In the genomic region with DNA sequence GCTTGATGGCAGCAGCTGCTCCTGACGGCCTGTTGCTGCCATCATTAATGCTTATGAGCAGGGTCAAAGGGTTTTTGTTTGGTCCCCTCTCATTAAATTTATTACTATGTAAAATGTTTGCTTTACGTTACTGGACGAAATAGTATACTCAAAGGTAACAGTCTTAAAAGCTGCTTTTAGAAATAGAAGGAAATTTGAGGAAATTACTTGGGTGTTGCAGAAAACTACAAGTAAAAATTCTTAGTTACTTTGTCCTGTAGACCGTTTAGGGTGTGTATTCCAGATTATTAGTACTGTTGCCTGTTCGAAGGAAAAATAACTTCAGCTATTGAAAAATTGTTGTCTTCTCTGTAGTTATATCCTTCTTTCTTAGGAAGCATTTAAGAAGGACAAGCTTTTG, we compare ENCODE assay signal across 18 cellular contexts. TPM values are rescaled to one million over a fixed set of nuclear protein-coding genes. Genes with fewer than 3 reads are reported as not detected.
DNase-seq lines count a peak whose midpoint lies in the region; TF ChIP-seq lines count a peak whose summit lies in the region.
"Had no signal": no experiment of that assay in that cellular context is flagged by ENCODE, and none has a peak within 500 bp of the region (broad histone marks: within the 10 kb centered on the region; RNA-seq: fewer than 3 reads in every experiment).

No MANE protein-coding gene starts in this region.

- H3K27me3 Mint-ChIP-seq in endothelial cell (ENCODE audit: unreplicated experiment): no peaks in the 10 kb centered on the region
- no peaks in the 10 kb centered on the region for H3K27me3 Mint-ChIP-seq in progenitor cell of endocrine pancreas
- H3K27me3 Mint-ChIP-seq: CD4-positive, alpha-beta memory T cell; CD4-positive, CD25-positive, alpha-beta regulatory T cell; CD8-positive, alpha-beta memory T cell had no signal

- H3K79me1 ChIP-seq in neuronal stem cell (ENCODE audit: low read depth, low read length): peaks cover 3% of the 10 kb centered on the region

- no peak overlapping the region for H2BK120ac ChIP-seq in neuronal stem cell (ENCODE audit: low read depth, low read length)

- H3K27ac Mint-ChIP-seq in endothelial cell (ENCODE audit: unreplicated experiment): no peak overlapping the region
- peak overlapping the region; percentile 34 for H3K27ac Mint-ChIP-seq in progenitor cell of endocrine pancreas
- H3K27ac Mint-ChIP-seq: CD4-positive, alpha-beta memory T cell; CD4-positive, CD25-positive, alpha-beta regulatory T cell; CD8-positive, alpha-beta memory T cell had no signal

- H2BK15ac ChIP-seq in neuronal stem cell (ENCODE audit: low read length): no peak overlapping the region

- H3K4ac ChIP-seq in neuronal stem cell (ENCODE audit: low read length): no peak overlapping the region

- no peak overlapping the region for H2BK12ac ChIP-seq in neuronal stem cell (ENCODE audit: low read length)

- DNase-seq in endothelial cell (ENCODE audit: low spot score) (no peak), neuronal stem cell (ENCODE audit: low spot score) (no peak), progenitor cell of endocrine pancreas (ENCODE audit: low spot score, unreplicated experiment) (no peak), NCI-H1436 treated with DMSO at 0.1 percent for 48 hours (lab: John Stamatoyannopoulos, UW) (no peak), RKO (ENCODE audit: low spot score) (no peak)
- DNase-seq in activated CD4-positive, alpha-beta T cell treated with anti-CD3 and anti-CD28 coated beads, Interleukin-2, amount 50 U/mL, for 1 hour: no peak
- DNase-seq: 8988T; ACHN; BE2C; C1 segment of cervical spinal cord; CD4-positive, alpha-beta memory T cell; CD4-positive, CD25-positive, alpha-beta regulatory T cell; CD8-positive, alpha-beta memory T cell; COR-L47; DMS79 treated with DMSO at 0.1 percent for 48 hours; GF-D8 had no signal

- H3K9me3 Mint-ChIP-seq in endothelial cell (ENCODE audit: unreplicated experiment) (no peaks in the 10 kb centered on the region), progenitor cell of endocrine pancreas (ENCODE audit: low read depth) (peaks cover 7% of the 10 kb centered on the region)
- H3K9me3 Mint-ChIP-seq: CD14-positive monocyte; CD8-positive, alpha-beta memory T cell had no signal

- no peak overlapping the region for H3K27ac ChIP-seq in neuronal stem cell (replicated peaks; ENCODE audit: low read length)
- H3K27ac ChIP-seq: BLaER1 had no signal

- peaks cover 0 to 4% of the 10 kb centered on the region in 2 donors for H3K9me3 ChIP-seq in neuronal stem cell (replicated peaks in 1 of 2; ENCODE audit: control insufficient read depth in 2 of 2, insufficient read depth in 1 of 2, low read depth in 1 of 2, low read length in 2 of 2)
- H3K9me3 ChIP-seq: BE2C, BLaER1 had no signal

- H2AFZ ChIP-seq in neuronal stem cell (ENCODE audit: low read length): no peak overlapping the region

- no peak overlapping the region for H3K4me2 ChIP-seq in neuronal stem cell (ENCODE audit: insufficient read depth, low read length, poor library complexity, severe bottlenecking)
- H3K4me2 ChIP-seq: BLaER1 had no signal

- no peak overlapping the region for H3K14ac ChIP-seq in neuronal stem cell (ENCODE audit: low read length)

- no peaks in the 10 kb centered on the region for H3K4me1 ChIP-seq in neuronal stem cell (ENCODE audit: control insufficient read depth in 2 of 2, insufficient read depth in 1 of 2, low read depth in 1 of 2, low read length in 2 of 2)
- H3K4me1 ChIP-seq: BE2C, BLaER1 had no signal

- peak overlapping the region; percentile 52 for H3K23ac ChIP-seq in neuronal stem cell (ENCODE audit: low read depth, low read length, poor library complexity)

- WGBS in neuronal stem cell (ENCODE audit: extremely low coverage in 2 of 2, insufficient read length in 2 of 2, insufficient replicate concordance in 1 of 2), 2 donors: no CpG with 5 or more reads among the region's 5 CpGs

- H3K36me3 ChIP-seq in neuronal stem cell (replicated peaks in 1 of 2; ENCODE audit: control insufficient read depth in 2 of 2, insufficient read depth in 2 of 2, low read length in 2 of 2): peaks cover 16 to 97% of the 10 kb centered on the region in 2 donors

- no peak for TF ChIP-seq CTCF in endothelial cell (IDR thresholded peaks at IDR 0.05; ENCODE audit: unreplicated experiment)
- no peak for TF ChIP-seq CTCF in progenitor cell of endocrine pancreas (IDR thresholded peaks at IDR 0.05; ENCODE audit: unreplicated experiment)

- H3K27me3 ChIP-seq in neuronal stem cell (ENCODE audit: control insufficient read depth in 3 of 3, insufficient read depth in 3 of 3, low read depth in 1 of 3, low read length in 3 of 3): no peaks in the 10 kb centered on the region
- H3K27me3 ChIP-seq: BE2C, BLaER1 had no signal

- H3K18ac ChIP-seq in neuronal stem cell (ENCODE audit: low read length): peak overlapping the region; percentile 44

- H2AK5ac ChIP-seq in neuronal stem cell (ENCODE audit: low read depth, low read length): no peak overlapping the region

- peaks cover 31% of the 10 kb centered on the region for H3K36me3 Mint-ChIP-seq in endothelial cell (ENCODE audit: low read depth, unreplicated experiment)
- H3K36me3 Mint-ChIP-seq in progenitor cell of endocrine pancreas (ENCODE audit: insufficient read depth): peaks cover 33% of the 10 kb centered on the region

- no peak overlapping the region for H3K4me3 ChIP-seq in neuronal stem cell (ENCODE audit: low read length in 2 of 2)
- H3K4me3 ChIP-seq: BLaER1 had no signal

- peak overlapping the region; percentile 52 for H4K8ac ChIP-seq in neuronal stem cell (ENCODE audit: low read depth, low read length)

- no peaks in the 10 kb centered on the region for H3K4me1 Mint-ChIP-seq in endothelial cell (ENCODE audit: unreplicated experiment)
- no peaks in the 10 kb centered on the region for H3K4me1 Mint-ChIP-seq in progenitor cell of endocrine pancreas (ENCODE audit: low read depth)
- H3K4me1 Mint-ChIP-seq: CD14-positive monocyte; CD4-positive, alpha-beta memory T cell had no signal

- H3K4me3 Mint-ChIP-seq in endothelial cell (ENCODE audit: unreplicated experiment): peak overlapping the region; percentile 42
- H3K4me3 Mint-ChIP-seq in progenitor cell of endocrine pancreas (ENCODE audit: low read depth): no peak overlapping the region
- H3K4me3 Mint-ChIP-seq: CD14-positive monocyte; CD4-positive, alpha-beta memory T cell; CD4-positive, CD25-positive, alpha-beta regulatory T cell; CD8-positive, alpha-beta memory T cell had no signal

- H2BK5ac ChIP-seq in neuronal stem cell (ENCODE audit: low read length): no peak overlapping the region

- no peak overlapping the region for H4K91ac ChIP-seq in neuronal stem cell (ENCODE audit: low read depth, low read length, poor library complexity)

- H3K9ac ChIP-seq in neuronal stem cell (ENCODE audit: low read depth, low read length, poor library complexity): no peak overlapping the region
- H3K9ac ChIP-seq: BLaER1 had no signal

RNA-seq across cellular contexts. Expression of a gene that starts 27.8 kb away (rescaled TPM):
- total RNA-seq in endothelial cell (ENCODE audit: unreplicated experiment): 100 TPM
- 72.6 TPM for polyA plus RNA-seq in neuronal stem cell (2013, experiment 1 of 2)
- 72.6 TPM for polyA plus RNA-seq in neuronal stem cell (2013, experiment 2 of 2)
- total RNA-seq in progenitor cell of endocrine pancreas: 114 and 115 TPM in 2 replicates

RNA-seq across cellular contexts. Expression of a gene that starts 58.4 kb away (rescaled TPM):
- total RNA-seq in endothelial cell (ENCODE audit: unreplicated experiment): 52.8 TPM
- polyA plus RNA-seq in neuronal stem cell (2013, experiment 1 of 2): 27.8 TPM
- 28.6 TPM for polyA plus RNA-seq in neuronal stem cell (2013, experiment 2 of 2)
- 63.0 and 68.0 TPM in 2 replicates for total RNA-seq in progenitor cell of endocrine pancreas
